Comparison of ENCODE assay signal across 1 cellular context in the genomic region with DNA sequence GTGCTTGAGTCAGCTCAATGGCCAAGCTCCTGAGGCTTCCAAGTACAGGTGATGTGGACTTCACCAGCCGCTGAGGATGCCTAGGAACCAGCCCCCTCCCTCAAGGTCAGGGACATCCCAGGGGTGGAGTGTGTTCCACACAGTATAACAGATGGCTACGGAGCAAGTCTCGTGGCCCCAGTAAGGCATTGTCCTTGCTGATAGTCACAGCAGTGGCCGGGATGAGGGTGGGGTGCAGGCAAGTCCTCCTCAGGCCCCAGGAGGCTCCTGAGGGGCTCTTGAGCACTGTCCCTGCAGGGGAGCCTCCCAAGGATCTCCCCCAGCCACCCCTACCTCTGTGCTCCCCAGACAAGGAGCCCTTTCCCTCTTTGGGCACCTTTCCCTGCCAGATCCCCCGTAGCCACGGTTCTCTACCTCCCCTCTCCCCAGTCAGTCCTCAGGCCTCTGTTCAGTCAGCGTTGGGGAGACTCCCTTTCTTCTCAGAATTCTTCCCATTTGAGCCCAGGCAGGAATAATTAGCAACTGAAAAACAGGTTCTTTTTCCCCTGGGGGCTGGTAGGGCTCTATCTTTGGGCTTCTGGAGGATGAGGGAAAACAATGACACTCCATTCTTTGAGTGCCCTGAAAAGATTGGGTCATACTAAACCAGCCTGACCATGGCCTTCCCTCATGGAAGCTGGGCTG.
TF ChIP-seq lines count a peak whose summit lies in the region.

No MANE protein-coding gene starts in this region.

TF ChIP-seq in K562, 482 proteins besides CTCF, POLR2A, EP300 and RAD21:
- TF ChIP-seq HEY1 (CRISPR knock-in tag; IDR thresholded peaks at IDR 0.05; ENCODE audit: borderline replicate concordance): no peak
- TF ChIP-seq HNRNPL (IDR thresholded peaks at IDR 0.05; ENCODE audit: low read depth, low read length): no peak
- TF ChIP-seq ZNF316 (IDR thresholded peaks at IDR 0.05): no peak
- TF ChIP-seq MCM3 (IDR thresholded peaks at IDR 0.05): no peak
- TF ChIP-seq MXI1 (IDR thresholded peaks at IDR 0.05; ENCODE audit: low read depth, low read length): no peak
- TF ChIP-seq, protein P1, sequence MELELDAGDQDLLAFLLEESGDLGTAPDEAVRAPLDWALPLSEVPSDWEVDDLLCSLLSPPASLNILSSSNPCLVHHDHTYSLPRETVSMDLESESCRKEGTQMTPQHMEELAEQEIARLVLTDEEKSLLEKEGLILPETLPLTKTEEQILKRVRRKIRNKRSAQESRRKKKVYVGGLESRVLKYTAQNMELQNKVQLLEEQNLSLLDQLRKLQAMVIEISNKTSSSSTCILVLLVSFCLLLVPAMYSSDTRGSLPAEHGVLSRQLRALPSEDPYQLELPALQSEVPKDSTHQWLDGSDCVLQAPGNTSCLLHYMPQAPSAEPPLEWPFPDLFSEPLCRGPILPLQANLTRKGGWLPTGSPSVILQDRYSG (tag; conservative IDR thresholded peaks at IDR 0.05; ENCODE audit: low read depth): no peak
- TF ChIP-seq ELF4 (CRISPR knock-in tag; IDR thresholded peaks at IDR 0.05): no peak
- TF ChIP-seq ZC3H4 (CRISPR knock-in tag; IDR thresholded peaks at IDR 0.05; ENCODE audit: borderline replicate concordance): no peak
- TF ChIP-seq SREBF1 (IDR thresholded peaks at IDR 0.05; ENCODE audit: borderline replicate concordance, low read depth, low read length): no peak
- no peak for TF ChIP-seq GATA2 (CRISPR knock-in tag; IDR thresholded peaks at IDR 0.05)
- no peak for TF ChIP-seq SIN3A (IDR thresholded peaks at IDR 0.05; ENCODE audit: borderline replicate concordance in 2 of 2, control insufficient read depth in 1 of 2, low read depth in 2 of 2, low read length in 2 of 2)
- no peak for TF ChIP-seq ZNF584 (CRISPR knock-in tag; IDR thresholded peaks at IDR 0.05; ENCODE audit: low read depth)
- no peak for TF ChIP-seq NFIX (CRISPR knock-in tag; IDR thresholded peaks at IDR 0.05; ENCODE audit: low read depth)
- no peak for TF ChIP-seq RAD51 (IDR thresholded peaks at IDR 0.05; ENCODE audit: borderline replicate concordance, low read depth)
- no peak for TF ChIP-seq ZC3H8 (IDR thresholded peaks at IDR 0.05)
- no peak for TF ChIP-seq TCF7 (IDR thresholded peaks at IDR 0.05; ENCODE audit: borderline replicate concordance)
- no peak for TF ChIP-seq ILK (tag; IDR thresholded peaks at IDR 0.05; ENCODE audit: borderline replicate concordance, low read depth)
TF ChIP-seq in K562: peak in this region for 0.
